19 cellular contexts compared by ENCODE assay signal in the genomic region with DNA sequence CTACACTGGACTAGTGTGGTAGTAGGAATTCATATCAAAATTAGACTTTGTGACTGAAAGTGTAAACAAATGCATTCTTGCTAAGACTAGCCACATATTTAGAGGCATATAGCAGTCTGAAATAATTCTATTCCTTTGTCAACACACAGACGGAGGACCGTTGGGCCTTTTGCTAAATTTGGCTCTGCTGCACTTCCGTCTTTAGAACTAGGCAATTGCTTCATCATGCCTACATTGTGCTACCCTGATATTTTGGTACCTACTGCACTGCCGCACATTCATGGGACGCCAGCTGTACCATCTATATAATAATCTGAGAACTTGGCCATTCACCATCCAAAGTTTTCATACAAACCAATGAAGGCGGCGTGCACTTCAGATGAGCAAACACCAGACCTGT.
"Had no signal": no experiment of that assay in that cellular context is flagged by ENCODE, and none has a peak within 500 bp of the region (broad histone marks: within the 10 kb centered on the region; RNA-seq: fewer than 3 reads in every experiment).

No MANE protein-coding gene starts in this region.

- H3K4me1 Mint-ChIP-seq: activated CD4-positive, alpha-beta memory T cell treated with anti-CD3 and anti-CD28 coated beads, Interleukin-2, amount 10 ng/mL, durations not matched to agents 7 days and 5 days; activated CD8-positive, alpha-beta memory T cell treated with anti-CD3 and anti-CD28 coated beads, Interleukin-2, amount 10 ng/mL, durations not matched to agents 7 days and 5 days; memory B cell; natural killer cell; stimulated activated effector memory CD8-positive, alpha-beta T cell treated with anti-CD3 and anti-CD28 coated beads, Interleukin-12 subunit alpha, Interleukin-12 subunit beta, amount 100 ng/mL, for 72 hours had no signal

- ATAC-seq: activated CD8-positive, alpha-beta memory T cell treated with anti-CD3 and anti-CD28 coated beads, Interleukin-2, amount 10 ng/mL, durations not matched to agents 7 days and 5 days; left ventricle myocardium superior; natural killer cell; right lobe of liver; stimulated activated effector memory CD8-positive, alpha-beta T cell treated with anti-CD3 and anti-CD28 coated beads, Interleukin-12 subunit alpha, Interleukin-12 subunit beta, amount 100 ng/mL, for 72 hours; upper lobe of right lung had no signal

- H3K9me3 Mint-ChIP-seq: activated CD4-positive, alpha-beta memory T cell treated with anti-CD3 and anti-CD28 coated beads, Interleukin-2, amount 10 ng/mL, durations not matched to agents 7 days and 5 days; dendritic cell treated with granulocyte-macrophage colony-stimulating factor and Interleukin-4, amounts not matched to agents 40 ng/mL and 50 ng/mL, for 4 days; memory B cell; natural killer cell; stimulated activated effector memory CD8-positive, alpha-beta T cell treated with anti-CD3 and anti-CD28 coated beads, Interleukin-12 subunit alpha, Interleukin-12 subunit beta, amount 100 ng/mL, for 72 hours; T-helper 2 cell treated with Interferon-gamma antibody and Interleukin-4, amounts not matched to agents 5 μg/mL and 100 μg/mL, for 36 hours had no signal

- H3K27me3 Mint-ChIP-seq: activated CD4-positive, alpha-beta memory T cell treated with anti-CD3 and anti-CD28 coated beads, Interleukin-2, amount 10 ng/mL, durations not matched to agents 7 days and 5 days; activated CD8-positive, alpha-beta memory T cell treated with anti-CD3 and anti-CD28 coated beads, Interleukin-2, amount 10 ng/mL, durations not matched to agents 7 days and 5 days; activated naive CD8-positive, alpha-beta T cell; memory B cell had no signal

- H3K36me3 Mint-ChIP-seq: activated CD8-positive, alpha-beta memory T cell treated with anti-CD3 and anti-CD28 coated beads, Interleukin-2, amount 10 ng/mL, durations not matched to agents 7 days and 5 days; activated naive CD8-positive, alpha-beta T cell; memory B cell; natural killer cell; stimulated activated effector memory CD8-positive, alpha-beta T cell treated with anti-CD3 and anti-CD28 coated beads, Interleukin-12 subunit alpha, Interleukin-12 subunit beta, amount 100 ng/mL, for 72 hours had no signal

- H3K27ac Mint-ChIP-seq: activated CD4-positive, alpha-beta memory T cell treated with anti-CD3 and anti-CD28 coated beads, Interleukin-2, amount 10 ng/mL, durations not matched to agents 7 days and 5 days; activated CD8-positive, alpha-beta memory T cell treated with anti-CD3 and anti-CD28 coated beads, Interleukin-2, amount 10 ng/mL, durations not matched to agents 7 days and 5 days; activated naive CD8-positive, alpha-beta T cell; dendritic cell treated with granulocyte-macrophage colony-stimulating factor and Interleukin-4, amounts not matched to agents 40 ng/mL and 50 ng/mL, for 4 days; memory B cell; natural killer cell; stimulated activated effector memory CD8-positive, alpha-beta T cell treated with anti-CD3 and anti-CD28 coated beads, Interleukin-12 subunit alpha, Interleukin-12 subunit beta, amount 100 ng/mL, for 72 hours; T-helper 2 cell treated with Interferon-gamma antibody and Interleukin-4, amounts not matched to agents 5 μg/mL and 100 μg/mL, for 36 hours had no signal

- H3K4me3 Mint-ChIP-seq: activated CD4-positive, alpha-beta memory T cell treated with anti-CD3 and anti-CD28 coated beads, Interleukin-2, amount 10 ng/mL, durations not matched to agents 7 days and 5 days; activated CD8-positive, alpha-beta memory T cell treated with anti-CD3 and anti-CD28 coated beads, Interleukin-2, amount 10 ng/mL, durations not matched to agents 7 days and 5 days; activated naive CD8-positive, alpha-beta T cell; dendritic cell treated with granulocyte-macrophage colony-stimulating factor and Interleukin-4, amounts not matched to agents 40 ng/mL and 50 ng/mL, for 4 days; memory B cell; natural killer cell; stimulated activated effector memory CD8-positive, alpha-beta T cell treated with anti-CD3 and anti-CD28 coated beads, Interleukin-12 subunit alpha, Interleukin-12 subunit beta, amount 100 ng/mL, for 72 hours; T-helper 2 cell treated with Interferon-gamma antibody and Interleukin-4, amounts not matched to agents 5 μg/mL and 100 μg/mL, for 36 hours had no signal

- DNase-seq: activated CD4-positive, alpha-beta memory T cell treated with anti-CD3 and anti-CD28 coated beads, Interleukin-2, amount 10 ng/mL, durations not matched to agents 7 days and 5 days; activated CD4-positive, alpha-beta T cell treated with anti-CD3 and anti-CD28 coated beads for 48 hours; activated CD4-positive, CD25-positive, alpha-beta regulatory T cell; activated CD8-positive, alpha-beta memory T cell treated with anti-CD3 and anti-CD28 coated beads, Interleukin-2, amount 10 ng/mL, durations not matched to agents 7 days and 5 days; effector CD8-positive, alpha-beta T cell; esophagus squamous epithelium; left ventricle myocardium superior; natural killer cell; ovary; right lobe of liver; stimulated activated CD4-positive, alpha-beta T cell treated with anti-CD3 and anti-CD28 coated beads, Interleukin-4, amount 100 ng/mL, for 24 hours; stomach; testis; upper lobe of right lung had no signal
